ENCODE assay signal across 2 cellular contexts in the genomic region with DNA sequence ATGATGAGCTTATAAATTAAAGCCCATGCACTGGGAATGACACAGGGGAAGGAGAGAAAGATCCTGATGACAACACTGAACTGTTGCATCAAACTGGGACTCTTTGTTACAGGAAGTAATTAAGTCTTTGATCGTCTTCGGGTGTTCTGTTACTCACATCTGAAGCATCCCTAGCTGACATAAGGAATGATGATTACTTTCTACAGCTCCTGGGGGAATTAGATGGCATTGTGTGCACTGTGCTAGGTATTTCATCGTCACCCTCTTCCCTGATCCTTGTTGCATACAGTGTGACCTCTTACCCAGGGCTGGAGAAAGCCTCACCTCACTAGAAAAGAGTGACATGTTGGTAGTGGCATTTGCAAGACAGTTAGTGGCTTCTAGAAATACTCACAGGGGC.
TF ChIP-seq lines count a peak whose summit lies in the region.

No MANE protein-coding gene starts in this region.

TF ChIP-seq in IMR-90, 13 proteins besides CTCF, POLR2A, EP300 and RAD21:
- no peak for TF ChIP-seq ELK1 (IDR thresholded peaks at IDR 0.05; ENCODE audit: borderline replicate concordance, low read depth, low read length)
- no peak for TF ChIP-seq SMC3 (IDR thresholded peaks at IDR 0.05; ENCODE audit: low read depth, low read length)
- TF ChIP-seq FOS (IDR thresholded peaks at IDR 0.05; ENCODE audit: low read depth, low read length), result no peak
- no peak for TF ChIP-seq CEBPB (IDR thresholded peaks at IDR 0.05; ENCODE audit: low read depth, low read length)
- no peak for TF ChIP-seq MAZ (IDR thresholded peaks at IDR 0.05; ENCODE audit: borderline replicate concordance, low read depth, low read length)
- no peak for TF ChIP-seq BHLHE40 (IDR thresholded peaks at IDR 0.05; ENCODE audit: low read depth, low read length)
- TF ChIP-seq USF2 (IDR thresholded peaks at IDR 0.05; ENCODE audit: low read depth, low read length), result no peak
- no peak for TF ChIP-seq MXI1 (IDR thresholded peaks at IDR 0.05; ENCODE audit: borderline replicate concordance, low read depth, low read length)
- TF ChIP-seq RCOR1 (IDR thresholded peaks at IDR 0.05; ENCODE audit: insufficient replicate concordance, low read length), result no peak
- TF ChIP-seq CHD1 (IDR thresholded peaks at IDR 0.05; ENCODE audit: low read depth, low read length), result no peak
- TF ChIP-seq RFX5 (IDR thresholded peaks at IDR 0.05; ENCODE audit: low read depth, low read length), result no peak
- TF ChIP-seq NFE2L2 (IDR thresholded peaks at IDR 0.05; ENCODE audit: low read depth, low read length), result no peak
- TF ChIP-seq MAFK (IDR thresholded peaks at IDR 0.05; ENCODE audit: low read depth, low read length), result no peak

TF ChIP-seq in HEK293T, 16 proteins besides CTCF, POLR2A, EP300 and RAD21:
- TF ChIP-seq ELF4 (IDR thresholded peaks at IDR 0.05), result no peak
- no peak for TF ChIP-seq ARNT (IDR thresholded peaks at IDR 0.05)
- TF ChIP-seq SP1 (IDR thresholded peaks at IDR 0.05), result no peak
- TF ChIP-seq CTBP1 (IDR thresholded peaks at IDR 0.05; ENCODE audit: borderline replicate concordance), result no peak
- TF ChIP-seq L3MBTL2 (conservative IDR thresholded peaks at IDR 0.05), result no peak
- TF ChIP-seq HDGF (IDR thresholded peaks at IDR 0.05; ENCODE audit: borderline replicate concordance), result no peak
- TF ChIP-seq FOXM1 (IDR thresholded peaks at IDR 0.05; ENCODE audit: borderline replicate concordance), result no peak
- TF ChIP-seq LEF1 (IDR thresholded peaks at IDR 0.05; ENCODE audit: borderline replicate concordance), result no peak
- no peak for TF ChIP-seq TARDBP (IDR thresholded peaks at IDR 0.05)
- TF ChIP-seq NFRKB (IDR thresholded peaks at IDR 0.05), result no peak
- no peak for TF ChIP-seq SUZ12 (IDR thresholded peaks at IDR 0.05)
- TF ChIP-seq FOXK2 (IDR thresholded peaks at IDR 0.05), result no peak
- no peak for TF ChIP-seq PKNOX1 (IDR thresholded peaks at IDR 0.05)
